In the genomic region with DNA sequence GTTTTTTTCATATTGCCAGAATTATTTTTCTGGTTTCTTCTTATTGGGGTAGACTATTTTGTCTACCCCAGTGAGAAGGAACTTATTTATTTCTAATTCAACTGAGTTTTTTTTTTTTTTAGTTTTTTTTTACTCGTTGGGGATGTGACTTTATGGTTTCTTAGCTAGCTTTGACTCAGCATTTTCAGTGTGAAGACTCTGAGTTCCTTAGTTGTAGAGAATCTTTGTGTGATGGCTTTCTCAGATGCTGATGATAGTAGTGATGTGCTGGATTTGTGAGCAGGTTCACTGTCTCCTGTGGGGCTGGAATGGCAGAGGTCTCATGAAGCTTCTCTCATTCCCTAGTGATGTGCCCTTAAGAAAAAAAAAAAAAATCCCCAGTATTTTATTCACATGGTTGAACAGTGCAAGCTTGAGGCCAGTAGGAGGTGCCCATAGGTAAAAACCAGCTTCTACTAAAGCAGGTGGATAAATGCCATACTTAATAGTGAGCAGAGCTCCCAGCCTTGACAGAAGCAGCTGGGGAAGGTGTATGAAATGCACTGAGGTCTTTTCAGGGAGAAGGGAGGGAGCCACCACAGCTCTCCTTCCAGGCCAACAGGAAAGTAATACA, we compare ENCODE assay signal across 1 cellular context.
TF ChIP-seq lines count a peak whose summit lies in the region.

No MANE protein-coding gene starts in this region.

TF ChIP-seq in H1, 55 proteins besides CTCF, POLR2A, EP300 and RAD21:
- TF ChIP-seq YY1 (IDR thresholded peaks at IDR 0.05; ENCODE audit: low read depth, low read length), result no peak
- no peak for TF ChIP-seq TCF12 (IDR thresholded peaks at IDR 0.05; ENCODE audit: low read depth, low read length)
- no peak for TF ChIP-seq POU5F1 (IDR thresholded peaks at IDR 0.05; ENCODE audit: low read depth, low read length)
